In genomic region chr3:128267541-128267940, GRCh38 we compare ENCODE assay signal across 16 cellular contexts.
DNase-seq lines count a peak whose midpoint lies in the region; ATAC-seq and TF ChIP-seq lines count a peak whose summit lies in the region.
"Had no signal": no experiment of that assay in that cellular context is flagged by ENCODE, and none has a peak within 500 bp of the region (broad histone marks: within the 10 kb centered on the region; RNA-seq: fewer than 3 reads in every experiment).

No MANE protein-coding gene starts in this region.

- no peaks in the 10 kb centered on the region for H3K27me3 Mint-ChIP-seq in endodermal cell (ENCODE audit: insufficient read depth)
- H3K27me3 Mint-ChIP-seq in nephron (ENCODE audit: low read depth), result peaks cover 5% of the 10 kb centered on the region
- H3K27me3 Mint-ChIP-seq: B cell; CD4-positive, alpha-beta T cell had no signal

- no peak overlapping the region for H3K27ac Mint-ChIP-seq in endodermal cell
- peak overlapping the region in 2 of 3 experiments; percentile 79 to 87 for H3K27ac Mint-ChIP-seq in nephron
- H3K27ac Mint-ChIP-seq: B cell, GM23338 had no signal

- H3K36me3 Mint-ChIP-seq in endodermal cell (ENCODE audit: low read depth), result peaks cover 6% of the 10 kb centered on the region
- peaks cover 29% of the 10 kb centered on the region for H3K36me3 Mint-ChIP-seq in nephron (ENCODE audit: low read depth)

- 96 to 97% methylated on average over 3 of the region's 4 CpGs for WGBS in endodermal cell (ENCODE audit: insufficient coverage in 1 of 2, insufficient read length in 1 of 2), 2 experiments

- DNase-seq in cardiac muscle cell (ENCODE audit: low read depth in 1 of 2, low spot score in 1 of 2) (no peak), left ventricle myocardium inferior (no peak), endodermal cell (peak; percentile 16), UCSD-AML1 (lab: John Stamatoyannopoulos, UW; ENCODE audit: unreplicated experiment) (no peak), NCI-H526 (lab: John Stamatoyannopoulos, UW) (no peak)
- DNase-seq: C1 segment of cervical spinal cord; CD4-positive, alpha-beta T cell; DMS79; H7; IMR-90 had no signal

- H3K4me1 Mint-ChIP-seq in endodermal cell (peaks cover 30% of the 10 kb centered on the region), nephron (peaks cover 31% of the 10 kb centered on the region)
- H3K4me1 Mint-ChIP-seq: B cell had no signal

- H3K27ac ChIP-seq in cardiac muscle cell (peak overlapping the region; percentile 67), left ventricle myocardium inferior (replicated peaks) (no peak overlapping the region), endodermal cell (ENCODE audit: low read depth, low read length) (no peak overlapping the region)
- H3K27ac ChIP-seq: HL-60 had no signal

- no peak overlapping the region for H3K9ac ChIP-seq in endodermal cell (ENCODE audit: extremely low read depth, low read length, poor library complexity, severe bottlenecking)

- TF ChIP-seq CTCF in cardiac muscle cell (IDR thresholded peaks at IDR 0.05; ENCODE audit: low read depth, low read length) (no peak), left ventricle myocardium inferior (IDR thresholded peaks at IDR 0.05; ENCODE audit: borderline replicate concordance) (no peak), endodermal cell (conservative IDR thresholded peaks at IDR 0.05) (no peak), nephron (IDR thresholded peaks at IDR 0.05; ENCODE audit: unreplicated experiment in 3 of 3) (no peak)

- no peaks in the 10 kb centered on the region for H3K36me3 ChIP-seq in cardiac muscle cell
- peaks cover 26% of the 10 kb centered on the region for H3K36me3 ChIP-seq in left ventricle myocardium inferior
- peaks cover 5% of the 10 kb centered on the region for H3K36me3 ChIP-seq in endodermal cell (ENCODE audit: control insufficient read depth, insufficient read depth, low read length)

- H3K4me3 Mint-ChIP-seq in endodermal cell (no peak overlapping the region), nephron (no peak overlapping the region)
- H3K4me3 Mint-ChIP-seq: B cell; CD4-positive, alpha-beta T cell; GM23338 had no signal

- H3K9me3 Mint-ChIP-seq in endodermal cell (no peaks in the 10 kb centered on the region), nephron (no peaks in the 10 kb centered on the region)
- H3K9me3 Mint-ChIP-seq: CD4-positive, alpha-beta T cell; GM23338 had no signal

- H3K27me3 ChIP-seq in cardiac muscle cell (no peaks in the 10 kb centered on the region), left ventricle myocardium inferior (ENCODE audit: low read depth) (no peaks in the 10 kb centered on the region), endodermal cell (ENCODE audit: control insufficient read depth, insufficient read depth, low read length, poor library complexity, severe bottlenecking) (no peaks in the 10 kb centered on the region)

- H3K4me3 ChIP-seq in cardiac muscle cell, result no peak overlapping the region
- no peak overlapping the region for H3K4me3 ChIP-seq in left ventricle myocardium inferior
- H3K4me3 ChIP-seq in endodermal cell (ENCODE audit: low read length), result no peak overlapping the region
- H3K4me3 ChIP-seq: GM12878, GM23338 had no signal

- H3K4me1 ChIP-seq in cardiac muscle cell (ENCODE audit: low read depth) (peaks cover 28% of the 10 kb centered on the region), left ventricle myocardium inferior (peaks cover 22% of the 10 kb centered on the region), endodermal cell (ENCODE audit: control insufficient read depth, insufficient read depth, low read length) (peaks cover 31% of the 10 kb centered on the region)

- intact Hi-C loops in left ventricle myocardium inferior (cut with micrococcal nuclease), result no loop called here

- H3K9me3 ChIP-seq in cardiac muscle cell (ENCODE audit: low read depth), result no peaks in the 10 kb centered on the region
- no peaks in the 10 kb centered on the region for H3K9me3 ChIP-seq in left ventricle myocardium inferior (replicated peaks)
- H3K9me3 ChIP-seq in endodermal cell (ENCODE audit: control insufficient read depth, low read length), result no peaks in the 10 kb centered on the region

- no peak for ATAC-seq in GM21515 (IDR thresholded peaks at IDR 0.05; ENCODE audit: unreplicated experiment)
- ATAC-seq: GM12878, GM23338 had no signal
